ENCODE assay signal across 1 cellular context in genomic region chr11:13939952-13940610, GRCh38.
TF ChIP-seq lines count a peak whose summit lies in the region.

No MANE protein-coding gene starts in this region.

TF ChIP-seq in IMR-90, 13 proteins besides CTCF, POLR2A, EP300 and RAD21:
- no peak for TF ChIP-seq USF2 (IDR thresholded peaks at IDR 0.05; ENCODE audit: low read depth, low read length)
- no peak for TF ChIP-seq MXI1 (IDR thresholded peaks at IDR 0.05; ENCODE audit: borderline replicate concordance, low read depth, low read length)
- TF ChIP-seq BHLHE40 (IDR thresholded peaks at IDR 0.05; ENCODE audit: low read depth, low read length) = no peak
- no peak for TF ChIP-seq MAZ (IDR thresholded peaks at IDR 0.05; ENCODE audit: borderline replicate concordance, low read depth, low read length)
- no peak for TF ChIP-seq NFE2L2 (IDR thresholded peaks at IDR 0.05; ENCODE audit: low read depth, low read length)
- no peak for TF ChIP-seq CEBPB (IDR thresholded peaks at IDR 0.05; ENCODE audit: low read depth, low read length)
- TF ChIP-seq SMC3 (IDR thresholded peaks at IDR 0.05; ENCODE audit: low read depth, low read length) = no peak
- TF ChIP-seq, protein P1, sequence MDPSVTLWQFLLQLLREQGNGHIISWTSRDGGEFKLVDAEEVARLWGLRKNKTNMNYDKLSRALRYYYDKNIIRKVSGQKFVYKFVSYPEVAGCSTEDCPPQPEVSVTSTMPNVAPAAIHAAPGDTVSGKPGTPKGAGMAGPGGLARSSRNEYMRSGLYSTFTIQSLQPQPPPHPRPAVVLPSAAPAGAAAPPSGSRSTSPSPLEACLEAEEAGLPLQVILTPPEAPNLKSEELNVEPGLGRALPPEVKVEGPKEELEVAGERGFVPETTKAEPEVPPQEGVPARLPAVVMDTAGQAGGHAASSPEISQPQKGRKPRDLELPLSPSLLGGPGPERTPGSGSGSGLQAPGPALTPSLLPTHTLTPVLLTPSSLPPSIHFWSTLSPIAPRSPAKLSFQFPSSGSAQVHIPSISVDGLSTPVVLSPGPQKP (IDR thresholded peaks at IDR 0.05; ENCODE audit: borderline replicate concordance, low read depth, low read length) = no peak
- TF ChIP-seq FOS (IDR thresholded peaks at IDR 0.05; ENCODE audit: low read depth, low read length) = no peak
- TF ChIP-seq MAFK (IDR thresholded peaks at IDR 0.05; ENCODE audit: low read depth, low read length) = no peak
